8 cellular contexts compared by ENCODE assay signal in genomic region chr15:40470423-40471104, GRCh38. TPM values are rescaled to one million over a fixed set of nuclear protein-coding genes. Genes with fewer than 3 reads are reported as not detected.
DNase-seq lines count a peak whose midpoint lies in the region; ATAC-seq and TF ChIP-seq lines count a peak whose summit lies in the region.

CHST14 (plus strand) TSS chr15:40470984; CDS start chr15:40471214, 230 bp downstream.

- H3K27me3 Mint-ChIP-seq in activated naive CD8-positive, alpha-beta T cell treated with anti-CD3 and anti-CD28 coated beads for 36 hours, result no peaks in the 10 kb centered on the region
- peaks cover 9% of the 10 kb centered on the region for H3K27me3 Mint-ChIP-seq in glutamatergic neuron (ENCODE audit: unreplicated experiment)

- CTCF ChIA-PET in SK-N-SH (lab: Yijun Ruan, JAX), result interaction anchor here (1.1 to 1.7 kb wide), 7 partner anchors 13 to 37 kb away, joined by 3 to 11 read pairs (median 4); partner anchors contain the start of gene BAHD1

- H3K4me1 Mint-ChIP-seq in activated naive CD8-positive, alpha-beta T cell treated with anti-CD3 and anti-CD28 coated beads for 36 hours, result peaks cover 32% of the 10 kb centered on the region
- H3K4me1 Mint-ChIP-seq in glutamatergic neuron (ENCODE audit: low read depth, unreplicated experiment), result peaks cover 11% of the 10 kb centered on the region

- H3K9me3 ChIP-seq in BLaER1 (no peaks in the 10 kb centered on the region), SK-N-SH (no peaks in the 10 kb centered on the region), ovary (no peaks in the 10 kb centered on the region), vagina (no peaks in the 10 kb centered on the region)

- no peak for TF ChIP-seq CTCF in SK-N-SH (IDR thresholded peaks at IDR 0.05)
- no peak for TF ChIP-seq CTCF in glutamatergic neuron (IDR thresholded peaks at IDR 0.05; ENCODE audit: partially characterized antibody, unreplicated experiment)
- TF ChIP-seq CTCF in ovary (IDR thresholded peaks at IDR 0.05), result no peak
- no peak for TF ChIP-seq CTCF in vagina (IDR thresholded peaks at IDR 0.05)

- peaks cover 9% of the 10 kb centered on the region; the same call in 1 of the 2 replicates for H3K79me2 ChIP-seq in SK-N-SH (ENCODE audit: insufficient read depth)

- H3K4me2 ChIP-seq in BLaER1 (peak within 1 kb of the TSS; percentile 99), SK-N-SH (peak within 1 kb of the TSS; percentile 99)

- H3K9me3 Mint-ChIP-seq in activated naive CD8-positive, alpha-beta T cell treated with anti-CD3 and anti-CD28 coated beads for 36 hours, result no peaks in the 10 kb centered on the region
- peaks cover 7% of the 10 kb centered on the region for H3K9me3 Mint-ChIP-seq in glutamatergic neuron (ENCODE audit: unreplicated experiment)

- peak within 1 kb of the TSS; percentile 84 for H3K4me3 ChIP-seq in BLaER1
- peak within 1 kb of the TSS; percentile 83 to 86 for H3K4me3 ChIP-seq in SK-N-SH (ENCODE audit: low read depth in 2 of 2, low read length in 1 of 2)
- H3K4me3 ChIP-seq in ovary, result peak within 1 kb of the TSS; percentile 69
- H3K4me3 ChIP-seq in vagina, result peak within 1 kb of the TSS; percentile 70 to 88

- peak; percentile 63 for ATAC-seq in GM19043 (IDR thresholded peaks at IDR 0.05; ENCODE audit: low read depth, unreplicated experiment)

- H3K9ac ChIP-seq in BLaER1 (peak within 1 kb of the TSS; percentile 90), SK-N-SH (peak within 1 kb of the TSS; percentile 80)

- H3F3A ChIP-seq in SK-N-SH (replicated peaks; ENCODE audit: insufficient read depth), result peaks cover 23% of the 10 kb centered on the region

- H3K27ac ChIP-seq in BLaER1, result peak within 1 kb of the TSS; percentile 88
- H3K27ac ChIP-seq in SK-N-SH (ENCODE audit: low read depth in 2 of 2, low read length in 1 of 2), result peak within 1 kb of the TSS; percentile 65 to 92
- H3K27ac ChIP-seq in ovary, result peak within 1 kb of the TSS; percentile 74 to 89
- peak within 1 kb of the TSS; percentile 89 for H3K27ac ChIP-seq in vagina

- intact Hi-C loops in ovary (cut with DNase I) (no loop called here), vagina (cut with DNase I) (no loop called here)

- no peaks in the 10 kb centered on the region for H3K9me2 ChIP-seq in SK-N-SH

- H3K4me3 Mint-ChIP-seq in activated naive CD8-positive, alpha-beta T cell treated with anti-CD3 and anti-CD28 coated beads for 36 hours, result peak within 1 kb of the TSS; percentile 85
- peak within 1 kb of the TSS; percentile 81 for H3K4me3 Mint-ChIP-seq in glutamatergic neuron (ENCODE audit: unreplicated experiment)

- peak within 1 kb of the TSS; percentile 83 for H2AFZ ChIP-seq in SK-N-SH (ENCODE audit: low read depth)

- H3K27me3 ChIP-seq in BLaER1, result no peaks in the 10 kb centered on the region
- H3K27me3 ChIP-seq in SK-N-SH (ENCODE audit: insufficient read depth), result no peaks in the 10 kb centered on the region
- no peaks in the 10 kb centered on the region for H3K27me3 ChIP-seq in ovary
- no peaks in the 10 kb centered on the region for H3K27me3 ChIP-seq in vagina

- TF ChIP-seq EP300 in SK-N-SH (IDR thresholded peaks at IDR 0.05; ENCODE audit: borderline replicate concordance in 1 of 2, low read depth in 1 of 2, low read length in 1 of 2), result no peak
- no peak for TF ChIP-seq EP300 in ovary (IDR thresholded peaks at IDR 0.05)

- H3K4me1 ChIP-seq in BLaER1 (peaks cover 56% of the 10 kb centered on the region), SK-N-SH (ENCODE audit: control insufficient read depth in 1 of 2, insufficient read depth in 2 of 2, low read depth in 1 of 2, low read length in 1 of 2) (peaks cover 15 to 27% of the 10 kb centered on the region in 2 experiments; a peak in 3 of 4 replicates), ovary (ENCODE audit: insufficient read depth) (peaks cover 6% of the 10 kb centered on the region), vagina (peaks cover 34% of the 10 kb centered on the region)

- no peak for TF ChIP-seq POLR2A in ovary (IDR thresholded peaks at IDR 0.05)
- peak in 1 of 2 donors; percentile 13 for TF ChIP-seq POLR2A in vagina (IDR thresholded peaks at IDR 0.05)

- peak within 1 kb of the TSS; percentile 71 for H3K27ac Mint-ChIP-seq in activated naive CD8-positive, alpha-beta T cell treated with anti-CD3 and anti-CD28 coated beads for 36 hours
- H3K27ac Mint-ChIP-seq in glutamatergic neuron (ENCODE audit: unreplicated experiment), result peak within 1 kb of the TSS; percentile 18

- WGBS in SK-N-SH (ENCODE audit: low lambda C conversion rate), result under 1% methylated on average over 24 of the region's 52 CpGs
- WGBS in ovary, 3 donors, result 0 to 1% (median 1%) methylated on average over 33 to 52 of the region's 52 CpGs

- H3K36me3 ChIP-seq in BLaER1 (peaks cover 31% of the 10 kb centered on the region), SK-N-SH (replicated peaks in 1 of 2; ENCODE audit: control insufficient read depth in 1 of 2, insufficient read depth in 2 of 2, low read length in 1 of 2) (peaks cover 0 to 10% of the 10 kb centered on the region in 2 experiments), ovary (no peaks in the 10 kb centered on the region), vagina (peaks cover 0 to 4% of the 10 kb centered on the region in 2 donors)

- peak; percentile 41 for DNase-seq in HK-2 (ENCODE audit: unreplicated experiment)
- peak; percentile 97 for DNase-seq in SK-N-SH
- DNase-seq in activated naive CD8-positive, alpha-beta T cell treated with anti-CD3 and anti-CD28 coated beads for 36 hours, result peak; percentile 62
- peak; percentile 67 for DNase-seq in glutamatergic neuron
- DNase-seq in ovary, result peak; percentile 55 to 76 (median 67)
- DNase-seq in vagina (ENCODE audit: extremely low spot score in 2 of 2), result no peak

- H4K20me1 ChIP-seq in BLaER1 (peaks cover 22% of the 10 kb centered on the region), SK-N-SH (ENCODE audit: insufficient read depth) (no peaks in the 10 kb centered on the region)

- POLR2A ChIA-PET in SK-N-SH (lab: Yijun Ruan, JAX), result interaction anchor here (0.7 to 1.6 kb wide), 5 partner anchors 9 to 223 kb away, joined by 3 to 5 read pairs (median 3); partner anchors contain the start of gene IVD

- 0 out of 2 replicates have a peak, but pooled peaks have one; percentile 13 for TF ChIP-seq RAD21 in SK-N-SH (IDR thresholded peaks at IDR 0.05; ENCODE audit: low read length)

- peaks cover 3% of the 10 kb centered on the region for H3K36me3 Mint-ChIP-seq in activated naive CD8-positive, alpha-beta T cell treated with anti-CD3 and anti-CD28 coated beads for 36 hours
- no peaks in the 10 kb centered on the region for H3K36me3 Mint-ChIP-seq in glutamatergic neuron (ENCODE audit: unreplicated experiment)

TF ChIP-seq in SK-N-SH, 30 proteins besides CTCF, POLR2A, EP300 and RAD21:
- TF ChIP-seq ELF1 (IDR thresholded peaks at IDR 0.05) (peak; percentile 67; the same call in 1 of the 2 replicates), RXRA (IDR thresholded peaks at IDR 0.05; ENCODE audit: borderline replicate concordance, low read depth) (no peak), GABPA (IDR thresholded peaks at IDR 0.05; ENCODE audit: low read depth) (peak; percentile 41; the same call in 1 of the 2 replicates), SIN3A (IDR thresholded peaks at IDR 0.05; ENCODE audit: borderline replicate concordance, low read depth, low read length) (peak; percentile 42; the same call in 1 of the 2 replicates), FOXJ3 (CRISPR knock-in tag; IDR thresholded peaks at IDR 0.05) (no peak), SMC3 (IDR thresholded peaks at IDR 0.05; ENCODE audit: low read depth, low read length) (0 out of 2 replicates have a peak, but pooled peaks have one; percentile 3), POLR2AphosphoS5 (IDR thresholded peaks at IDR 0.05; ENCODE audit: low read depth, low read length) (0 out of 2 replicates have a peak, but pooled peaks have one; percentile 1), TEAD4 (IDR thresholded peaks at IDR 0.05; ENCODE audit: borderline replicate concordance, insufficient read depth) (no peak), MXI1 (IDR thresholded peaks at IDR 0.05; ENCODE audit: low read depth, low read length) (0 out of 2 replicates have a peak, but pooled peaks have one; percentile 43)

RNA-seq across cellular contexts. Expression of gene CHST14, which starts in this region (rescaled TPM):
- polyA plus RNA-seq in SK-N-SH (2012; rRNA removed) (34.2 and 43.2 TPM in 2 replicates), ovary (10 to 100 TPM; 19.9 to 25.8 TPM)
- polyA plus RNA-seq in SK-N-SH (2012; cell fraction: cytosol; rRNA removed), result 24.9 and 34.3 TPM in 2 replicates
- 20.4 and 24.0 TPM in 2 replicates for polyA plus RNA-seq in SK-N-SH (2012; cell fraction: nucleus; rRNA removed)
- total RNA-seq in activated naive CD8-positive, alpha-beta T cell treated with anti-CD3 and anti-CD28 coated beads for 36 hours, result 1 to 10 TPM; 5.7 to 7.1 TPM
- total RNA-seq in glutamatergic neuron (ENCODE audit: unreplicated experiment) (3.9 TPM), ovary (10 to 100 TPM in 6 of 7 donors, 1 to 10 TPM in 1; 8.2 to 28.3 (median 23.8) TPM), vagina (8.6 TPM)

Comparison
In these comparisons a context has a peak if more than half of its experiments do, and no peak if none do; other contexts are left out.
1. DNase-seq: peak in HK-2 (single experiment), SK-N-SH (single experiment), activated naive CD8-positive, alpha-beta T cell treated with anti-CD3 and anti-CD28 coated beads for 36 hours (single experiment), glutamatergic neuron (single experiment) and ovary (5 of 5); none in vagina (0 of 2).
2. Peak in every context shown above with its lines, with median percentiles within 50 percentile points of each other: H3K27ac ChIP-seq and H3K4me3 ChIP-seq.